13 cellular contexts compared by ENCODE assay signal in the genomic region with DNA sequence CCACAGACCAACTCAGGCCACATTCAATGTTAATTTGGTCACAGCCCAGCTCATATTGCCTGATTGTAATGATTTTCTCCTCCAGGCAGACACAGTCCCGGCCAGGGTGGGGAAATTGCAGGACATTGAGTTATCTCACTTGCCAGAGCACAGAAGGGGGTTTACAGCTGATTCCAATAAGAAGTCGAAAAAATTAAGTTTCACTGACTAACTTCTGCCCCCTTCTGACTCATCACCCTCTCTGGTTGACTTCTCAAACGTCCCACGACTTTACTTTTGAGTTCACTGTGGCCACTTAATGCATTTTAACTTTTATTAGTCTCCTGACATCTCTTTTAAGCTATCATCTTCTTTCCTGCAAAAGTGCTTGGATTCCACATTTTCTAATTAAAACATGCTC.
A peak's percentile ranks its signal among the peaks of the same experiment; 100 is the strongest.
DNase-seq lines count a peak whose midpoint lies in the region; ATAC-seq and TF ChIP-seq lines count a peak whose summit lies in the region.
"Had no signal": no experiment of that assay in that cellular context is flagged by ENCODE, and none has a peak within 500 bp of the region (broad histone marks: within the 10 kb centered on the region; RNA-seq: fewer than 3 reads in every experiment).

No MANE protein-coding gene starts in this region.

- H3K4me1 Mint-ChIP-seq in activated CD8-positive, alpha-beta T cell treated with anti-CD3 and anti-CD28 coated beads for 36 hours (ENCODE audit: low read depth): no peaks in the 10 kb centered on the region
- H3K4me1 Mint-ChIP-seq in nephron progenitor cell: peaks cover 36% of the 10 kb centered on the region

- no peak overlapping the region for H3K27ac Mint-ChIP-seq in activated CD8-positive, alpha-beta T cell treated with anti-CD3 and anti-CD28 coated beads for 36 hours
- H3K27ac Mint-ChIP-seq in nephron progenitor cell: no peak overlapping the region
- H3K27ac Mint-ChIP-seq: brain had no signal

- TF ChIP-seq CTCF in epithelial cell of proximal tubule (conservative IDR thresholded peaks at IDR 0.05; ENCODE audit: low read depth, low read length): peak; percentile 5
- TF ChIP-seq CTCF in activated CD8-positive, alpha-beta T cell treated with anti-CD3 and anti-CD28 coated beads for 36 hours (IDR thresholded peaks at IDR 0.05): no peak
- no peak for TF ChIP-seq CTCF in nephron progenitor cell (IDR thresholded peaks at IDR 0.05)

- no peak overlapping the region for H3K4me3 ChIP-seq in epithelial cell of proximal tubule (ENCODE audit: low read depth, low read length)
- H3K4me3 ChIP-seq: BLaER1 treated with 17β-estradiol and CSF1 and Interleukin-3, amounts not matched to agents 10 nM and 100 nM; spleen had no signal

- CTCF ChIA-PET in activated CD8-positive, alpha-beta T cell treated with anti-CD3 and anti-CD28 coated beads for 36 hours (lab: Charles Lee): interaction anchor here (0.7 kb wide), 1 partner anchor 37 kb away, joined by 3 read pairs; no protein-coding TSS in a partner anchor

- no peaks in the 10 kb centered on the region for H3K36me3 Mint-ChIP-seq in activated CD8-positive, alpha-beta T cell treated with anti-CD3 and anti-CD28 coated beads for 36 hours (ENCODE audit: low read depth)
- H3K36me3 Mint-ChIP-seq in nephron progenitor cell (ENCODE audit: low read depth): no peaks in the 10 kb centered on the region
- H3K36me3 Mint-ChIP-seq: brain had no signal

- ATAC-seq in GM21390 (IDR thresholded peaks at IDR 0.05; ENCODE audit: unreplicated experiment) (peak; percentile 73), HG03432 (IDR thresholded peaks at IDR 0.05; ENCODE audit: unreplicated experiment) (peak; percentile 79)
- no peak for ATAC-seq in activated CD8-positive, alpha-beta T cell treated with anti-CD3 and anti-CD28 coated beads for 36 hours
- ATAC-seq: PC-3 had no signal

- intact Hi-C loops in activated CD8-positive, alpha-beta T cell treated with anti-CD3 and anti-CD28 coated beads for 36 hours (cut with micrococcal nuclease): no loop called here

- POLR2A ChIA-PET in activated CD8-positive, alpha-beta T cell treated with anti-CD3 and anti-CD28 coated beads for 36 hours (lab: Charles Lee): no interaction called here

- DNase-seq in GM03348 (ENCODE audit: low spot score) (peak; percentile 73), epithelial cell of proximal tubule (ENCODE audit: low read depth) (no peak), D341Med (ENCODE audit: low spot score) (no peak), activated gamma-delta T cell treated with Interleukin-2 at 50 U/mL for 16 hours (no peak), nephron progenitor cell (no peak)
- no peak for DNase-seq in activated CD8-positive, alpha-beta T cell treated with anti-CD3 and anti-CD28 coated beads for 36 hours
- DNase-seq: NCI-H1694 treated with DMSO at 0.1 percent for 48 hours, PC-3, spleen had no signal

- H3K4me3 Mint-ChIP-seq in activated CD8-positive, alpha-beta T cell treated with anti-CD3 and anti-CD28 coated beads for 36 hours: no peak overlapping the region
- H3K4me3 Mint-ChIP-seq in nephron progenitor cell: no peak overlapping the region
- H3K4me3 Mint-ChIP-seq: brain had no signal

- no peaks in the 10 kb centered on the region for H3K27me3 Mint-ChIP-seq in activated CD8-positive, alpha-beta T cell treated with anti-CD3 and anti-CD28 coated beads for 36 hours
- H3K27me3 Mint-ChIP-seq in nephron progenitor cell (ENCODE audit: low read depth, poor library complexity): peaks cover 7% of the 10 kb centered on the region

- no peaks in the 10 kb centered on the region for H3K9me3 Mint-ChIP-seq in activated CD8-positive, alpha-beta T cell treated with anti-CD3 and anti-CD28 coated beads for 36 hours
- peaks cover 4% of the 10 kb centered on the region for H3K9me3 Mint-ChIP-seq in nephron progenitor cell
